In the genomic region with DNA sequence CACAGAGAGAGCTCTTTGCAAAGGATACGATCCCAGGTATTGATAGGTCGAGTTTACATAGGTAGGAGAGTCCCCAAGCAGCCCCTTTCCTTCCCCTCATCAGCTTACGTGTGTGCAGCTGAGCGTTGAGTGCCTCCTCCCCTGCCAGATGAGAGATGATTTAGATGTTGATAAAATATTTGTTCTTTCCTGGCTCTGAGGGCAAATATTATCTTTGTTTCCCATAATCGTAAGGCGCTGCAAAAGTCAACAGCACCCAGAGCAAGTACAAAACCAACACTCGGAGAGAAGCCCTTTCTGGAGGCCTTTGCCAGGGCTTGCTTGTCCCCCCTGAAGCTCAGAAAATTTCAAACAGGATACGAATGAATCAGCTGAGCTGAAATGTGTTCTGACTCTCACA, we compare ENCODE assay signal across 22 cellular contexts.
A peak's percentile ranks its signal among the peaks of the same experiment; 100 is the strongest.
DNase-seq lines count a peak whose midpoint lies in the region; ATAC-seq, FAIRE-seq and TF ChIP-seq lines count a peak whose summit lies in the region.
"Had no signal": no experiment of that assay in that cellular context is flagged by ENCODE, and none has a peak within 500 bp of the region (broad histone marks: within the 10 kb centered on the region; RNA-seq: fewer than 3 reads in every experiment).

No MANE protein-coding gene starts in this region.

- H3K4me1 ChIP-seq in PC-3 (ENCODE audit: insufficient read depth, low read length) (peaks cover 41% of the 10 kb centered on the region), left lung (peaks cover 0 to 6% of the 10 kb centered on the region in 2 donors), smooth muscle cell (ENCODE audit: low read depth) (peaks cover 32% of the 10 kb centered on the region)
- H3K4me1 ChIP-seq: A549, SJSA1, upper lobe of right lung had no signal

- H3F3A ChIP-seq in PC-3 (ENCODE audit: low read length, unreplicated experiment) (no peaks in the 10 kb centered on the region), smooth muscle cell (ENCODE audit: low read depth) (peaks cover 18% of the 10 kb centered on the region)

- TF ChIP-seq CTCF in PC-3 (conservative IDR thresholded peaks at IDR 0.05; ENCODE audit: low read depth, low read length) (no peak), left lung (IDR thresholded peaks at IDR 0.05) (no peak), smooth muscle cell (IDR thresholded peaks at IDR 0.05; ENCODE audit: borderline replicate concordance, insufficient read depth, poor library complexity, severe bottlenecking) (no peak)
- no peak for TF ChIP-seq CTCF in CD4-positive, alpha-beta T cell (IDR thresholded peaks at IDR 0.05)

- H3K79me2 ChIP-seq in PC-3 (ENCODE audit: low read length) (no peaks in the 10 kb centered on the region), smooth muscle cell (ENCODE audit: low read depth) (no peaks in the 10 kb centered on the region)

- no peak overlapping the region for H3K27ac Mint-ChIP-seq in CD4-positive, alpha-beta T cell
- H3K27ac Mint-ChIP-seq: activated CD8-positive, alpha-beta T cell treated with anti-CD3 and anti-CD28 coated beads, Interleukin-2, amount 10 ng/mL, durations not matched to agents 7 days and 5 days; CD4-positive, CD25-positive, alpha-beta regulatory T cell; naive thymus-derived CD8-positive, alpha-beta T cell had no signal

- peak overlapping the region; percentile 16 for H3K4me2 ChIP-seq in PC-3 (ENCODE audit: low read length)
- peak overlapping the region; percentile 83 for H3K4me2 ChIP-seq in smooth muscle cell
- H3K4me2 ChIP-seq: A549 had no signal

- ATAC-seq in PC-3 (peak; percentile 31), left lung (peak; percentile 67)
- no peak for ATAC-seq in CD4-positive, alpha-beta T cell (ENCODE audit: poor library complexity)
- ATAC-seq: A549; activated CD8-positive, alpha-beta T cell treated with anti-CD3 and anti-CD28 coated beads, Interleukin-2, amount 10 ng/mL, durations not matched to agents 7 days and 5 days; left lobe of liver; naive thymus-derived CD8-positive, alpha-beta T cell; sciatic nerve; upper lobe of right lung had no signal

- intact Hi-C loops in PC-3 (cut with micrococcal nuclease), result loop anchor here (1.0 to 10.0 kb wide), 5 partner anchors 78 to 890 kb away; partner anchors contain the start of gene ZNF503
- intact Hi-C loops in left lung (cut with DNase I), result no loop called here
- intact Hi-C loops in CD4-positive, alpha-beta T cell (cut with DNase I, micrococcal nuclease), result no loop called here

- peak overlapping the region; percentile 2 for H2AFZ ChIP-seq in PC-3 (ENCODE audit: low read length)
- no peak overlapping the region for H2AFZ ChIP-seq in smooth muscle cell (ENCODE audit: low read depth)

- WGBS in smooth muscle cell (ENCODE audit: low lambda C conversion rate), result 74% methylated on average over 8 of the region's 8 CpGs

- H3K4me3 Mint-ChIP-seq in CD4-positive, alpha-beta T cell, result no peak overlapping the region
- H3K4me3 Mint-ChIP-seq: activated CD8-positive, alpha-beta T cell treated with anti-CD3 and anti-CD28 coated beads, Interleukin-2, amount 10 ng/mL, durations not matched to agents 7 days and 5 days; CD4-positive, CD25-positive, alpha-beta regulatory T cell; naive thymus-derived CD8-positive, alpha-beta T cell had no signal

- no peaks in the 10 kb centered on the region for H3K9me3 Mint-ChIP-seq in CD4-positive, alpha-beta T cell

- CTCF ChIA-PET in PC-3 (lab: Charles Lee), result interaction anchor here (0.7 to 1.6 kb wide), 2 partner anchors 187 to 189 kb away, joined by 3 to 4 read pairs; no protein-coding TSS in a partner anchor
- CTCF ChIA-PET in CD4-positive, alpha-beta T cell (lab: Charles Lee), result no interaction called here

- FAIRE-seq in GM12892 (lab: Jason Lieb, UNC), result no peak
- FAIRE-seq: A549, TTC549 had no signal

- H3K27me3 Mint-ChIP-seq in CD4-positive, alpha-beta T cell, result no peaks in the 10 kb centered on the region

- H3K9ac ChIP-seq in PC-3 (ENCODE audit: low read length) (no peak overlapping the region; the same call in 1 of the 2 replicates), smooth muscle cell (ENCODE audit: low read depth) (no peak overlapping the region)

- H3K4me3 ChIP-seq in PC-3 (ENCODE audit: low read length), result peak overlapping the region; percentile 0; the same call in 1 of the 2 replicates
- H3K4me3 ChIP-seq in left lung, result no peak overlapping the region
- H3K4me3 ChIP-seq in smooth muscle cell, result no peak overlapping the region
- H3K4me3 ChIP-seq: A549, esophagus squamous epithelium, SJSA1, upper lobe of right lung had no signal

- no peaks in the 10 kb centered on the region for H3K4me1 Mint-ChIP-seq in CD4-positive, alpha-beta T cell (ENCODE audit: low read depth)
- H3K4me1 Mint-ChIP-seq: CD4-positive, CD25-positive, alpha-beta regulatory T cell had no signal

- DNase-seq in NCI-H345 (lab: John Stamatoyannopoulos, UW), result peak; percentile 32
- no peak for DNase-seq in NCI-H345 treated with DMSO at 0.1 percent for 48 hours (lab: John Stamatoyannopoulos, UW; ENCODE audit: unreplicated experiment)
- peak; percentile 67 for DNase-seq in PC-3
- no peak for DNase-seq in left lung
- no peak for DNase-seq in smooth muscle cell (lab: John Stamatoyannopoulos, UW; ENCODE audit: unreplicated experiment)
- DNase-seq in CD4-positive, alpha-beta T cell, result no peak
- no peak for DNase-seq in GM12892 (ENCODE audit: insufficient read length)
- DNase-seq in HCEC 1CT, result no peak
- DNase-seq: activated CD8-positive, alpha-beta T cell treated with anti-CD3 and anti-CD28 coated beads, Interleukin-2, amount 10 ng/mL, durations not matched to agents 7 days and 5 days; anterior cingulate cortex; CD4-positive, CD25-positive, alpha-beta regulatory T cell; esophagus squamous epithelium; MV-4-11; naive thymus-derived CD8-positive, alpha-beta T cell; NK-92 treated with Interleukin-12 subunit alpha and Interleukin-12 subunit beta, amount 100 ng/mL, for 24 hours; stimulated activated CD4-positive, alpha-beta T cell treated with anti-CD3 and anti-CD28 coated beads, Interleukin-4, amount 100 ng/mL, for 24 hours; upper lobe of right lung had no signal

- no TSS peak for BruUV-seq in PC-3 (replicated peaks; lab: Mats Ljungman, UMichigan)

- POLR2A ChIA-PET in PC-3 (lab: Charles Lee; ENCODE audit: unreplicated experiment), result no interaction called here
- POLR2A ChIA-PET in CD4-positive, alpha-beta T cell (lab: Charles Lee), result no interaction called here

- TF ChIP-seq POLR2A in GM12892 (IDR thresholded peaks at IDR 0.05; ENCODE audit: low read depth, low read length), result no peak

- H4K20me1 ChIP-seq in PC-3 (ENCODE audit: low read length) (no peaks in the 10 kb centered on the region), smooth muscle cell (ENCODE audit: low read depth) (no peaks in the 10 kb centered on the region)

- no peaks in the 10 kb centered on the region for H3K36me3 Mint-ChIP-seq in CD4-positive, alpha-beta T cell (ENCODE audit: low read depth)
- H3K36me3 Mint-ChIP-seq: CD4-positive, CD25-positive, alpha-beta regulatory T cell; naive thymus-derived CD8-positive, alpha-beta T cell had no signal

- H3K36me3 ChIP-seq in PC-3 (ENCODE audit: low read depth, low read length) (no peaks in the 10 kb centered on the region), left lung (no peaks in the 10 kb centered on the region), smooth muscle cell (ENCODE audit: low read depth) (no peaks in the 10 kb centered on the region)
- H3K36me3 ChIP-seq: esophagus squamous epithelium, SJSA1, upper lobe of right lung had no signal

- H3K9me2 ChIP-seq in PC-3 (replicated peaks; ENCODE audit: low read length), result no peaks in the 10 kb centered on the region

- H3K27ac ChIP-seq in PC-3 (ENCODE audit: low read length), result peak overlapping the region; percentile 23
- H3K27ac ChIP-seq in left lung, result no peak overlapping the region
- no peak overlapping the region for H3K27ac ChIP-seq in smooth muscle cell (ENCODE audit: low read depth)
- H3K27ac ChIP-seq in CD4-positive, alpha-beta T cell (ENCODE audit: low read depth, low read length), result no peak overlapping the region
- H3K27ac ChIP-seq: A549, esophagus squamous epithelium, SJSA1, upper lobe of right lung had no signal

- H3K9me3 ChIP-seq in PC-3 (ENCODE audit: low read length) (no peaks in the 10 kb centered on the region), left lung (no peaks in the 10 kb centered on the region), smooth muscle cell (replicated peaks; ENCODE audit: low read depth) (no peaks in the 10 kb centered on the region)
- no peaks in the 10 kb centered on the region for H3K9me3 ChIP-seq in CD4-positive, alpha-beta T cell (ENCODE audit: control insufficient read depth, low read length)
- H3K9me3 ChIP-seq: A549, esophagus squamous epithelium, SJSA1, upper lobe of right lung had no signal

- H3K27me3 ChIP-seq in PC-3 (ENCODE audit: low read length) (peaks cover 46% of the 10 kb centered on the region), left lung (no peaks in the 10 kb centered on the region), smooth muscle cell (ENCODE audit: low read depth) (no peaks in the 10 kb centered on the region)
- H3K27me3 ChIP-seq in CD4-positive, alpha-beta T cell (ENCODE audit: control insufficient read depth, insufficient read depth, low read length), result no peaks in the 10 kb centered on the region
- H3K27me3 ChIP-seq: esophagus squamous epithelium, SJSA1, upper lobe of right lung had no signal

Comparison
In these comparisons a context has a peak if more than half of its experiments do, and no peak if none do; other contexts are left out.
1. DNase-seq: peak in NCI-H345 (single experiment) and PC-3 (single experiment); none in NCI-H345 treated with DMSO at 0.1 percent for 48 hours (single experiment), left lung (0 of 2), smooth muscle cell (single experiment), CD4-positive, alpha-beta T cell (0 of 10), GM12892 (single experiment) and HCEC 1CT (single experiment).